ENCODE assay signal across 32 cellular contexts in the genomic region with DNA sequence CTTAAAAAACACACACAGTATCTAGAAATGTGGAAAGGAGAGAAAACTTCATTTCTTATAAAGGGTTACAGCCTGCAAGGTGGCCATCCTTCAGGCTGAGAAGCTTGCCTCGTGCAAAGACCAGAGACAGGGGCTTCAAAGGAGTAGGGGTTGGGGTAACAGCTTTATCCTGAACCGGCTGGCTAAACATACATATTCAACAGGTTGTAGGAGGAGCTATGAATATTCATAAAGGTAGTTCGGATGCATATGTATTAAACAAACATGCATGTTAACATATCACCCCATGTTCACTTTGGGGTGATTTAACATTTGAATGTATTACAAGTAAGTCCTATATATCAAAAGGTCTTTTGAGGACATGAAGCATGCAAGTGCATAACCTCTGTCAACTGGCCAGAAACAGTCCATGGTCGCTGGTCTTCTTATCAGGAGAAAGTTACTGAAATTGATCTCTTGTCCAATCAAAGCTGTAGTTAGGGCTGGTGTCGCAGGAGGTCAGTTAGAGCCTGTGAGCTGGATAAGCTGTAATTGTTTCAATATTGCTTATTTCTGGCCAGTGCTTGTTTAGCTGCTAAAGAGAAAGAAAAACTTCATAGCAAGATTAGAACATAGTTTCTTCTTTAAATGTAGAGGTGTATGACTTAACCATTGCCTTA. TPM values are rescaled to one million over a fixed set of nuclear protein-coding genes. Genes with fewer than 3 reads are reported as not detected.
"Had no signal": no experiment of that assay in that cellular context is flagged by ENCODE, and none has a peak within 500 bp of the region (broad histone marks: within the 10 kb centered on the region; RNA-seq: fewer than 3 reads in every experiment).

No MANE protein-coding gene starts in this region.

- H2AFZ ChIP-seq: PC-9 had no signal

- ATAC-seq: activated CD8-positive, alpha-beta T cell treated with anti-CD3 and anti-CD28 coated beads for 36 hours; activated T-cell treated with anti-CD3 and anti-CD28 coated beads, Interleukin-2, amount 50 U/mL, for 72 hours; activated T-helper 17 cell treated with anti-CD3 and anti-CD28 coated beads, Interleukin-2, amount 50 U/mL, for 72 hours; K562; Right ventricle myocardium inferior had no signal

- H3K4me2 ChIP-seq: PC-9 had no signal

- H3K36me3 ChIP-seq: cardiac muscle cell, WERI-Rb-1 had no signal

- H3K4me3 ChIP-seq: cardiac muscle cell, K562, PC-9 had no signal

- DNase-seq: activated CD4-positive, alpha-beta T cell treated with anti-CD3 and anti-CD28 coated beads, Interleukin-2, amount 10 ng/mL, durations not matched to agents 24 days and 14 days; activated CD4-positive, alpha-beta T cell treated with anti-CD3 and anti-CD28 coated beads, Interleukin-2, amount 50 U/mL, for 4 hours; activated CD8-positive, alpha-beta T cell treated with anti-CD3 and anti-CD28 coated beads for 36 hours; activated effector memory CD4-positive, alpha-beta T cell treated with anti-CD3 and anti-CD28 coated beads, Interleukin-2, amount 50 U/mL, for 16 hours; activated naive CD4-positive, alpha-beta T cell; activated naive CD4-positive, alpha-beta T cell treated with anti-CD3 and anti-CD28 coated beads, Interleukin-2, amount 50 U/mL, for 16 hours; activated naive CD8-positive, alpha-beta T cell treated with anti-CD3 and anti-CD28 coated beads for 36 hours; activated T-cell treated with anti-CD3 and anti-CD28 coated beads, Interleukin-2, amount 50 U/mL, for 1 hour; activated T-cell treated with anti-CD3 and anti-CD28 coated beads, Interleukin-2, amount 50 U/mL, for 72 hours; amniotic stem cell; aorta; NCI-H1105; NCI-H1417 treated with DMSO at 0.1 percent for 48 hours; NCI-H187 treated with DMSO at 0.1 percent for 48 hours; NCI-H2081; NCI-H226; NCI-H524 treated with DMSO at 0.1 percent for 48 hours; PC-9; SIG-M5; SW 1271; T-helper 1 cell; T-helper 2 cell; T-helper 9 cell; WERI-Rb-1 had no signal

- H3K27ac ChIP-seq: cardiac muscle cell, PC-9, RWPE1, WERI-Rb-1 had no signal

RNA-seq across cellular contexts. Expression of a gene that starts 2.3 kb away (rescaled TPM):
- total RNA-seq: activated CD4-positive, alpha-beta T cell treated with anti-CD3 and anti-CD28 coated beads, Interleukin-2, amount 10 ng/mL, durations not matched to agents 24 days and 14 days; activated CD8-positive, alpha-beta memory T cell treated with anti-CD3 and anti-CD28 coated beads for 36 hours; activated CD8-positive, alpha-beta T cell treated with anti-CD3 and anti-CD28 coated beads for 36 hours; activated naive CD8-positive, alpha-beta T cell treated with anti-CD3 and anti-CD28 coated beads for 36 hours; activated T-cell treated with anti-CD3 and anti-CD28 coated beads, Interleukin-2, amount 50 U/mL, for 72 hours; aorta; cardiac muscle cell; K562; M059J; NCI-H460; Right ventricle myocardium inferior had no signal
